ENCODE assay signal across 21 cellular contexts in the genomic region with DNA sequence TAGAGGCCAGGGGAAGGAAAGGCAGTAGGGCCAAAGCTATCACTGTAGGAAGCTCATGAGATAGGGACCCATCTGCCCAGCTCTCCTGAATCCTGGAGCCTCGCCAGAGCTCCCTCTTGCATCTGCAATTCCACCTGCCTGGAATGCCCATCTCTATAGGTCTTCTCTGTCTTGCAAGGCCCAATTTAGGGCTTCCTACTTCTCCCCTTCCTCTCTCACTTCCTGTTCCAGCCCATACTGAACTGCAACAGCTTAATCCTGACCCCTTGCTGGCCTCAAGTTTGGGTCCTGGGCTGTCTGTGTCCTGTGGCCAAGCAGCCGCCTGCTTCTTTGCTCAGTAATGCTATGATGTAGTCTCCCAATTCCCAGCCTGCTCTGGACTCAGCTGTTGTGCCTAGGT. TPM values are rescaled to one million over a fixed set of nuclear protein-coding genes. Genes with fewer than 3 reads are reported as not detected.
A peak's percentile ranks its signal among the peaks of the same experiment; 100 is the strongest.
DNase-seq lines count a peak whose midpoint lies in the region; ATAC-seq, FAIRE-seq and TF ChIP-seq lines count a peak whose summit lies in the region.
"Had no signal": no experiment of that assay in that cellular context is flagged by ENCODE, and none has a peak within 500 bp of the region (broad histone marks: within the 10 kb centered on the region; RNA-seq: fewer than 3 reads in every experiment).

No MANE protein-coding gene starts in this region.

- peak overlapping the region; percentile 4; the same call in 1 of the 2 replicates for H3K4me2 ChIP-seq in K562 (ENCODE audit: insufficient read depth, low read length)

- peak overlapping the region; percentile 44; the same call in 2 of the 3 replicates for H3K27ac ChIP-seq in K562 (ENCODE audit: extremely low read depth, low read depth, low read length)
- H3K27ac ChIP-seq: ovary, RWPE1, suprapubic skin had no signal

- no peak for TF ChIP-seq POLR2A in K562 (conservative IDR thresholded peaks at IDR 0.05)

- no TSS peak for BruUV-seq in K562 (replicated peaks; lab: Mats Ljungman, UMichigan)

- no peaks in the 10 kb centered on the region for H3K9me3 Mint-ChIP-seq in stimulated activated naive CD8-positive, alpha-beta T cell treated with anti-CD3 and anti-CD28 coated beads, Interleukin-15, Interleukin-2, amounts not matched to agents 100 ng/mL and 50 ng/mL, for 24 hours
- H3K9me3 Mint-ChIP-seq in activated CD4-positive, alpha-beta T cell treated with anti-CD3 and anti-CD28 coated beads, Interleukin-2, amount 10 ng/mL, durations not matched to agents 24 days and 14 days: no peaks in the 10 kb centered on the region
- H3K9me3 Mint-ChIP-seq: activated naive CD8-positive, alpha-beta T cell treated with anti-CD3 and anti-CD28 coated beads, Interleukin-2, amount 10 ng/mL, durations not matched to agents 7 days and 5 days; activated T-helper 2 cell treated with anti-CD3 and anti-CD28 coated beads, Interferon-gamma antibody, Interleukin-2, Interleukin-4, amounts not matched to agents 10 μg/mL and 5 μg/mL and 100 μg/mL, durations not matched to agents 14 hours and 24 hours and 36 hours; H9; naive B cell had no signal

- H3K79me2 ChIP-seq in K562 (ENCODE audit: control insufficient read depth, insufficient read depth, low read length): peaks cover 33% of the 10 kb centered on the region

- H3K4me3 Mint-ChIP-seq in stimulated activated naive CD8-positive, alpha-beta T cell treated with anti-CD3 and anti-CD28 coated beads, Interleukin-15, Interleukin-2, amounts not matched to agents 100 ng/mL and 50 ng/mL, for 24 hours: no peak overlapping the region
- no peak overlapping the region for H3K4me3 Mint-ChIP-seq in activated CD4-positive, alpha-beta T cell treated with anti-CD3 and anti-CD28 coated beads, Interleukin-2, amount 10 ng/mL, durations not matched to agents 24 days and 14 days
- H3K4me3 Mint-ChIP-seq: activated naive CD8-positive, alpha-beta T cell treated with anti-CD3 and anti-CD28 coated beads, Interleukin-2, amount 10 ng/mL, durations not matched to agents 7 days and 5 days had no signal

- H3K36me3 Mint-ChIP-seq in stimulated activated naive CD8-positive, alpha-beta T cell treated with anti-CD3 and anti-CD28 coated beads, Interleukin-15, Interleukin-2, amounts not matched to agents 100 ng/mL and 50 ng/mL, for 24 hours (ENCODE audit: low read depth): peaks cover 4% of the 10 kb centered on the region
- H3K36me3 Mint-ChIP-seq in activated CD4-positive, alpha-beta T cell treated with anti-CD3 and anti-CD28 coated beads, Interleukin-2, amount 10 ng/mL, durations not matched to agents 24 days and 14 days (ENCODE audit: low read depth): peaks cover 11% of the 10 kb centered on the region
- H3K36me3 Mint-ChIP-seq: naive B cell had no signal

- no peak for TF ChIP-seq RAD21 in K562 (CRISPR knock-in tag; conservative IDR thresholded peaks at IDR 0.05 in 1 of 2, IDR thresholded peaks at IDR 0.05 in 1 of 2)

- peak overlapping the region; percentile 53 for H2AFZ ChIP-seq in K562 (ENCODE audit: low read depth, low read length)

- no peak for FAIRE-seq in K562 (lab: Jason Lieb, UNC)

- no peaks in the 10 kb centered on the region for H3K27me3 ChIP-seq in K562 (ENCODE audit: control insufficient read depth in 2 of 2, insufficient read depth in 2 of 2, low read length in 2 of 2)
- H3K27me3 ChIP-seq: ovary, suprapubic skin had no signal

- H3K9ac ChIP-seq in K562 (ENCODE audit: insufficient read depth in 1 of 2, low read depth in 2 of 2, low read length in 2 of 2): peak overlapping the region; percentile 10 to 40; a peak in 1 of 4 replicates

- H3K9me3 ChIP-seq in K562 (replicated peaks; ENCODE audit: control insufficient read depth, insufficient read depth, low read depth, low read length): no peaks in the 10 kb centered on the region
- H3K9me3 ChIP-seq: ovary, suprapubic skin had no signal

- in situ Hi-C loops in K562 (cut with MboI): no loop called here

- WGBS in K562 (ENCODE audit: insufficient coverage, low coverage, missing lambda C conversion rate): 40% methylated on average over 2 of the region's 2 CpGs

- no peak overlapping the region for H3K4me3 ChIP-seq in K562
- H3K4me3 ChIP-seq: ovary, suprapubic skin had no signal

- POLR2A ChIA-PET in K562 (lab: Yijun Ruan, JAX): interaction anchor here (0.6 to 2.4 kb wide), 6 partner anchors 9 to 409 kb away, joined by 3 to 13 read pairs (median 4); no protein-coding TSS in a partner anchor

- intact Hi-C loops in K562 (cut with micrococcal nuclease): loop anchor here (10.0 kb wide), 3 partner anchors 362 to 672 kb away; a partner anchor contains a TSS
- intact Hi-C loops in activated CD4-positive, alpha-beta T cell treated with anti-CD3 and anti-CD28 coated beads, Interleukin-2, amount 10 ng/mL, durations not matched to agents 24 days and 14 days (cut with micrococcal nuclease): no loop called here

- H4K20me1 ChIP-seq in K562 (replicated peaks; ENCODE audit: control insufficient read depth, insufficient read depth, low read length): peaks cover 10% of the 10 kb centered on the region

- DNase-seq in stimulated activated naive CD8-positive, alpha-beta T cell treated with anti-CD3 and anti-CD28 coated beads, Interleukin-15, Interleukin-2, amounts not matched to agents 100 U/mL and 50 U/mL, for 24 hours: no peak
- DNase-seq in NOMO-1 (lab: John Stamatoyannopoulos, UW; ENCODE audit: unreplicated experiment in 2 of 2) (peak; percentile 58 to 63), K562 (ENCODE audit: extremely low read depth in 1 of 4, low spot score in 3 of 4) (peak in 2 of 4 experiments; percentile 14 to 31)
- DNase-seq in activated CD4-positive, alpha-beta T cell treated with anti-CD3 and anti-CD28 coated beads, Interleukin-2, amount 10 ng/mL, durations not matched to agents 24 days and 14 days: no peak
- no peak for DNase-seq in activated effector memory CD4-positive, alpha-beta T cell treated with Interleukin-2 at 50 U/mL for 16 hours
- DNase-seq: activated CD4-positive, alpha-beta T cell treated with anti-CD3 and anti-CD28 coated beads for 48 hours; activated naive CD8-positive, alpha-beta T cell treated with anti-CD3 and anti-CD28 coated beads, Interleukin-2, amount 10 ng/mL, durations not matched to agents 7 days and 5 days; effector memory CD4-positive, alpha-beta T cell; H9; mammary epithelial cell; naive B cell; NCI-H748 treated with DMSO at 0.1 percent for 48 hours; ovary; stimulated activated CD4-positive, alpha-beta T cell treated with anti-CD3 and anti-CD28 coated beads, Interleukin-15, amount 100 ng/mL, for 24 hours had no signal

- no peak for TF ChIP-seq EP300 in K562 (IDR thresholded peaks at IDR 0.05; ENCODE audit: low read length)

- H3K4me1 Mint-ChIP-seq in stimulated activated naive CD8-positive, alpha-beta T cell treated with anti-CD3 and anti-CD28 coated beads, Interleukin-15, Interleukin-2, amounts not matched to agents 100 ng/mL and 50 ng/mL, for 24 hours (ENCODE audit: low read depth): peaks cover 31% of the 10 kb centered on the region
- H3K4me1 Mint-ChIP-seq in activated CD4-positive, alpha-beta T cell treated with anti-CD3 and anti-CD28 coated beads, Interleukin-2, amount 10 ng/mL, durations not matched to agents 24 days and 14 days: peaks cover 20% of the 10 kb centered on the region

- H3K27ac Mint-ChIP-seq in stimulated activated naive CD8-positive, alpha-beta T cell treated with anti-CD3 and anti-CD28 coated beads, Interleukin-15, Interleukin-2, amounts not matched to agents 100 ng/mL and 50 ng/mL, for 24 hours: peak overlapping the region; percentile 54
- H3K27ac Mint-ChIP-seq in activated CD4-positive, alpha-beta T cell treated with anti-CD3 and anti-CD28 coated beads, Interleukin-2, amount 10 ng/mL, durations not matched to agents 24 days and 14 days: no peak overlapping the region
- H3K27ac Mint-ChIP-seq: activated naive CD8-positive, alpha-beta T cell treated with anti-CD3 and anti-CD28 coated beads, Interleukin-2, amount 10 ng/mL, durations not matched to agents 7 days and 5 days; activated T-helper 2 cell treated with anti-CD3 and anti-CD28 coated beads, Interferon-gamma antibody, Interleukin-2, Interleukin-4, amounts not matched to agents 10 μg/mL and 5 μg/mL and 100 μg/mL, durations not matched to agents 14 hours and 24 hours and 36 hours had no signal

- CTCF ChIA-PET in K562 (lab: Yijun Ruan, JAX; ENCODE audit: low intra/inter-chr PET ratio): interaction anchor here (0.9 kb wide), 1 partner anchor 454 kb away, joined by 4 read pairs; no protein-coding TSS in a partner anchor

- ATAC-seq in stimulated activated naive CD8-positive, alpha-beta T cell treated with anti-CD3 and anti-CD28 coated beads, Interleukin-15, Interleukin-2, amounts not matched to agents 100 U/mL and 50 U/mL, for 24 hours: no peak
- ATAC-seq in K562: no peak
- no peak for ATAC-seq in HG02798 (IDR thresholded peaks at IDR 0.05; ENCODE audit: poor library complexity, unreplicated experiment)
- ATAC-seq in HG02588 (IDR thresholded peaks at IDR 0.05; ENCODE audit: unreplicated experiment): no peak
- ATAC-seq: sciatic nerve had no signal

- H3K36me3 ChIP-seq in K562 (ENCODE audit: control insufficient read depth, insufficient read depth, low read length): no peaks in the 10 kb centered on the region
- H3K36me3 ChIP-seq: ovary, suprapubic skin had no signal

- H3K4me1 ChIP-seq in K562 (replicated peaks in 1 of 2; ENCODE audit: control insufficient read depth in 2 of 2, insufficient read depth in 2 of 2, low read length in 2 of 2): peaks cover 29 to 30% of the 10 kb centered on the region in 2 experiments

- no peaks in the 10 kb centered on the region for H3K9me1 ChIP-seq in K562 (ENCODE audit: control insufficient read depth, insufficient read depth, low read length)

- no peak for TF ChIP-seq CTCF in K562 (IDR thresholded peaks at IDR 0.05 in 2 of 3, conservative IDR thresholded peaks at IDR 0.05 in 1 of 3; ENCODE audit: insufficient read depth in 2 of 3, low read depth in 1 of 3, low read length in 3 of 3)

- peaks cover 3% of the 10 kb centered on the region for H3K27me3 Mint-ChIP-seq in stimulated activated naive CD8-positive, alpha-beta T cell treated with anti-CD3 and anti-CD28 coated beads, Interleukin-15, Interleukin-2, amounts not matched to agents 100 ng/mL and 50 ng/mL, for 24 hours
- peaks cover 2% of the 10 kb centered on the region for H3K27me3 Mint-ChIP-seq in activated CD4-positive, alpha-beta T cell treated with anti-CD3 and anti-CD28 coated beads, Interleukin-2, amount 10 ng/mL, durations not matched to agents 24 days and 14 days

RNA-seq across cellular contexts. Expression of a gene that starts 3.6 kb away (rescaled TPM):
- 45.6 and 123 TPM in 2 replicates for total RNA-seq in K562 (2011; cell fraction: chromatin; rRNA removed; ENCODE audit: low replicate concordance)
- total RNA-seq in K562 (2011; cell fraction: nucleolus; rRNA removed): 60.9 and 70.8 TPM in 2 replicates
- 45.3 and 53.0 TPM in 2 replicates for total RNA-seq in K562 (2011; cell fraction: nucleoplasm; rRNA removed)
- total RNA-seq in K562 (2014; rRNA removed) (7.2 and 10.1 TPM in 2 replicates), K562 (2014; rRNA removed; fragmentation: Illumina TruSeq; extraction: Trizol) (5.2 and 6.3 TPM in 2 replicates), K562 (2015; rRNA removed; fragmentation: Illumina TruSeq; extraction: Trizol) (7.3 and 8.7 TPM in 2 replicates), K562 (2021) (51.4 and 58.7 TPM in 2 replicates)
- polyA plus RNA-seq in K562 (2011; rRNA removed) (1.7 and 4.6 TPM in 2 replicates), K562 (2014; fragmentation: Illumina TruSeq; extraction: Trizol) (14.1 and 24.0 TPM in 2 replicates), K562 (2014; fragmentation: Nextera tagmentation; extraction: Ambion mirVana) (under 1 TPM; 0.41 to 0.93 TPM), K562 (2014; rRNA removed) (11.4 and 20.2 TPM in 2 replicates)
- polyA plus RNA-seq in K562 (2011; cell fraction: cytosol; rRNA removed): 1.2 and 1.9 TPM in 2 replicates
- polyA plus RNA-seq in K562 (2011; cell fraction: nucleus; rRNA removed): 25.3 and 29.3 TPM in 2 replicates
- 29.0 and 50.5 TPM in 2 replicates for polyA plus RNA-seq in K562 (2012)
- polyA minus RNA-seq in K562 (2011; rRNA and poly(A)+ RNA removed): 5.0 and 9.1 TPM in 2 replicates
- polyA minus RNA-seq in K562 (2011; cell fraction: cytosol; rRNA and poly(A)+ RNA removed): 16.0 and 22.8 TPM in 2 replicates
- polyA minus RNA-seq in K562 (2011; cell fraction: nucleus; rRNA and poly(A)+ RNA removed): 21.3 and 29.9 TPM in 2 replicates
- 34.1 and 34.6 TPM in 2 replicates for total RNA-seq in activated CD4-positive, alpha-beta T cell treated with anti-CD3 and anti-CD28 coated beads, Interleukin-2, amount 10 ng/mL, durations not matched to agents 24 days and 14 days

Comparison
In these comparisons a context has a peak if more than half of its experiments do, and no peak if none do; other contexts are left out.
1. DNase-seq: peak in NOMO-1 (2 of 2); none in stimulated activated naive CD8-positive, alpha-beta T cell treated with anti-CD3 and anti-CD28 coated beads, Interleukin-15, Interleukin-2, amounts not matched to agents 100 U/mL and 50 U/mL, for 24 hours (single experiment), activated CD4-positive, alpha-beta T cell treated with anti-CD3 and anti-CD28 coated beads, Interleukin-2, amount 10 ng/mL, durations not matched to agents 24 days and 14 days (single experiment) and activated effector memory CD4-positive, alpha-beta T cell treated with Interleukin-2 at 50 U/mL for 16 hours (single experiment).